Comparison of ENCODE assay signal across 17 cellular contexts in the genomic region with DNA sequence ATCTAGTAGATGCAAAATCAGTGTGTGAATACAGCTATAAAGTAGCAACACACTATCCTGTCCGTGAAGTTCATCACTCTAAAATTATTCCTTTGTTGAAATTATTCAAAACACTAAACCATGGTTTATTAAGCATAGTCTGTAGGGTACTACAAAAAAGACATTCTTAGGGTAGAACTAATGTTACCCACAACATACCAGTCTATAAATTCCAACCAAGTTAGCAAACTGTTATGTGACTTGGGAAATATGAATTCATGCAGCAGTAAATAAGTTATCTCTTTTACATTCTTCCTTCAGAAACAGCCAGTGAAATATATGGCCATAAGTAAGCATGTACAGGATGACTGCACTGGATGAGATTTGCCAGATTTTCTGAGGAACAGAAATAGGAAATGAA.
"Had no signal": no experiment of that assay in that cellular context is flagged by ENCODE, and none has a peak within 500 bp of the region (broad histone marks: within the 10 kb centered on the region; RNA-seq: fewer than 3 reads in every experiment).

No MANE protein-coding gene starts in this region.

- H3K9me3 ChIP-seq: right atrium auricular region had no signal

- ATAC-seq: stimulated activated naive CD8-positive, alpha-beta T cell treated with anti-CD3 and anti-CD28 coated beads, Interleukin-15, Interleukin-2, amounts not matched to agents 100 U/mL and 50 U/mL, for 24 hours; WTC11 had no signal

- H3K27ac ChIP-seq: right atrium auricular region had no signal

- DNase-seq: activated CD4-positive, alpha-beta T cell treated with anti-CD3 and anti-CD28 coated beads for 48 hours; activated naive CD8-positive, alpha-beta T cell treated with anti-CD3 and anti-CD28 coated beads, Interleukin-2, amount 10 ng/mL, durations not matched to agents 7 days and 5 days; aorta; endodermal cell; glutamatergic neuron; kidney glomerular epithelial cell; occipital lobe; small intestine; stimulated activated CD4-positive, alpha-beta T cell treated with anti-CD3 and anti-CD28 coated beads, Interleukin-4, amount 100 ng/mL, for 4 hours; stimulated activated CD8-positive, alpha-beta memory T cell treated with anti-CD3 and anti-CD28 coated beads, Interleukin-4, amount 100 ng/mL, for 48 hours; stimulated activated naive CD8-positive, alpha-beta T cell treated with anti-CD3 and anti-CD28 coated beads, Interleukin-15, Interleukin-2, amounts not matched to agents 100 U/mL and 50 U/mL, for 24 hours; SW 1271; trophoblast cell had no signal

- H3K36me3 ChIP-seq: right atrium auricular region had no signal

- FAIRE-seq: bronchial epithelial cell, small intestine, TTC549 had no signal

- H3K27me3 ChIP-seq: right atrium auricular region had no signal

- H3K4me3 ChIP-seq: right atrium auricular region had no signal
